Comparison of ENCODE assay signal across 1 cellular context in the genomic region with DNA sequence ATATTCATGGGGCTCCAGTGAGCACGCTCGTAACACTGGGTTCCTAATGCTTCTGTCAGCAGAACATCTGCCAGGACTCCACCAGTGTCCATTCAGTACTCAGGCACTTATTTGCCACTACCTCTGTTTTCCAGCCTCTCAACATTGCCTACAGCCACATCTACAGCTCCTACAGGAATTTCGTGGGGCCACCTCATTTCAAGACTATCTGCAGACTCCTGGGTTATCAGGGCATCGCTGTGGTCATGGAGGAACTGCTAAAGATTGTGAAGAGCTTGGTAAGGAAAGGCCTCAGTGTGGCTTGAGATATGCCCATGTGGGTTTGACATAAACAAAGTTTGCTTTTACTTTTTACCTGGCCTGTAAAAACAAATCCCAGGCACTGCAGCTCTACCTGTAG.
TF ChIP-seq lines count a peak whose summit lies in the region.

No MANE protein-coding gene starts in this region.

TF ChIP-seq in K562, 482 proteins besides CTCF, POLR2A, EP300 and RAD21 (continued from another document):
- no peak for TF ChIP-seq CEBPG (CRISPR knock-in tag; IDR thresholded peaks at IDR 0.05)
- no peak for TF ChIP-seq CEBPG (tag; conservative IDR thresholded peaks at IDR 0.05 in 1 of 2, IDR thresholded peaks at IDR 0.05 in 1 of 2)
- no peak for TF ChIP-seq SRSF9 (IDR thresholded peaks at IDR 0.05; ENCODE audit: borderline replicate concordance, low read depth, low read length)
- no peak for TF ChIP-seq CBFA2T2 (conservative IDR thresholded peaks at IDR 0.05)
- TF ChIP-seq MAFK (IDR thresholded peaks at IDR 0.05; ENCODE audit: low read length), result no peak
- no peak for TF ChIP-seq FOXK1 (CRISPR knock-in tag; IDR thresholded peaks at IDR 0.05; ENCODE audit: borderline replicate concordance)
- 0 out of 4 replicates have a peak, but pooled peaks of 1 of the 2 experiments have one; percentile 23 for TF ChIP-seq RCOR1 (IDR thresholded peaks at IDR 0.05; ENCODE audit: borderline replicate concordance in 1 of 2, low read depth in 2 of 2, low read length in 2 of 2)
- TF ChIP-seq HNRNPK (IDR thresholded peaks at IDR 0.05; ENCODE audit: low read depth, low read length, poor library complexity, severe bottlenecking), result no peak
- TF ChIP-seq ZNF766 (CRISPR knock-in tag; conservative IDR thresholded peaks at IDR 0.05), result peak; percentile 41
- TF ChIP-seq NR3C1 (CRISPR knock-in tag; IDR thresholded peaks at IDR 0.05), result no peak
- TF ChIP-seq, protein P1, sequence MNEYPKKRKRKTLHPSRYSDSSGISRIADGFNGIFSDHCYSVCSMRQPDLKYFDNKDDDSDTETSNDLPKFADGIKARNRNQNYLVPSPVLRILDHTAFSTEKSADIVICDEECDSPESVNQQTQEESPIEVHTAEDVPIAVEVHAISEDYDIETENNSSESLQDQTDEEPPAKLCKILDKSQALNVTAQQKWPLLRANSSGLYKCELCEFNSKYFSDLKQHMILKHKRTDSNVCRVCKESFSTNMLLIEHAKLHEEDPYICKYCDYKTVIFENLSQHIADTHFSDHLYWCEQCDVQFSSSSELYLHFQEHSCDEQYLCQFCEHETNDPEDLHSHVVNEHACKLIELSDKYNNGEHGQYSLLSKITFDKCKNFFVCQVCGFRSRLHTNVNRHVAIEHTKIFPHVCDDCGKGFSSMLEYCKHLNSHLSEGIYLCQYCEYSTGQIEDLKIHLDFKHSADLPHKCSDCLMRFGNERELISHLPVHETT (CRISPR knock-in tag; conservative IDR thresholded peaks at IDR 0.05 in 1 of 2, IDR thresholded peaks at IDR 0.05 in 1 of 2), result peak in 1 of 2 experiments; percentile 60; a peak in 1 of 4 replicates
- TF ChIP-seq, protein P2, sequence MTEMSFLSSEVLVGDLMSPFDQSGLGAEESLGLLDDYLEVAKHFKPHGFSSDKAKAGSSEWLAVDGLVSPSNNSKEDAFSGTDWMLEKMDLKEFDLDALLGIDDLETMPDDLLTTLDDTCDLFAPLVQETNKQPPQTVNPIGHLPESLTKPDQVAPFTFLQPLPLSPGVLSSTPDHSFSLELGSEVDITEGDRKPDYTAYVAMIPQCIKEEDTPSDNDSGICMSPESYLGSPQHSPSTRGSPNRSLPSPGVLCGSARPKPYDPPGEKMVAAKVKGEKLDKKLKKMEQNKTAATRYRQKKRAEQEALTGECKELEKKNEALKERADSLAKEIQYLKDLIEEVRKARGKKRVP (CRISPR knock-in tag; IDR thresholded peaks at IDR 0.05), result no peak
- TF ChIP-seq HMGN3 (IDR thresholded peaks at IDR 0.05; ENCODE audit: borderline replicate concordance, extremely low read depth, insufficient read length, low read depth, low read length), result no peak
- TF ChIP-seq MBD2 (IDR thresholded peaks at IDR 0.05; ENCODE audit: borderline replicate concordance, low read depth), result no peak
- TF ChIP-seq GABPA (tag; conservative IDR thresholded peaks at IDR 0.05; ENCODE audit: low read depth), result peak; percentile 32; the same call in 1 of the 2 replicates
- TF ChIP-seq POLR2AphosphoS2 (IDR thresholded peaks at IDR 0.05; ENCODE audit: low read length), result no peak
- no peak for TF ChIP-seq MEIS2 (IDR thresholded peaks at IDR 0.05; ENCODE audit: partially characterized antibody)
